22 cellular contexts compared by ENCODE assay signal in the genomic region with DNA sequence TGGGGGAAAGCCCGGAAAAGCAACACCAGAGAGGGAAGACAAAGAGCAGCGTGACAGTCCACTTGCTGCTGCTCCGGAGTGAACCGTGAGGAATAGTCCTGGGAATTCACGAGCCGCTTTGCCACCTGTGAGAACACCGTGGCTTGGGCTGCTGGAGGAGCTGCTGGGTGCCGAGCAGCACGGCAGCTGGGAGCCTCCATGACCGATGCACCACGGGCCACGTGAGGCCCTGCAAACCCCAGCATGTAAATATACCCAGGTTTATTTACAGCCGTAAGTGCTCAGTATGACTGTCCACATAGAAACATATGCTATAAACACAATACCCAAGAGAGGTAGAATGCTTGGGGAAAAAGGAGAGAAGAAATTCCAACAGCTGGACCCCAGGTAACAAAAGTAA.
"Had no signal": no experiment of that assay in that cellular context is flagged by ENCODE, and none has a peak within 500 bp of the region (broad histone marks: within the 10 kb centered on the region; RNA-seq: fewer than 3 reads in every experiment).

No MANE protein-coding gene starts in this region.

- H3K27me3 Mint-ChIP-seq: activated CD4-positive, alpha-beta memory T cell treated with anti-CD3 and anti-CD28 coated beads, Interleukin-2, amount 10 ng/mL, durations not matched to agents 7 days and 5 days; activated CD4-positive, alpha-beta T cell treated with anti-CD3 and anti-CD28 coated beads, Interleukin-2, amount 10 ng/mL, durations not matched to agents 7 days and 5 days had no signal

- H3K9me3 Mint-ChIP-seq: activated CD4-positive, alpha-beta memory T cell treated with anti-CD3 and anti-CD28 coated beads, Interleukin-2, amount 10 ng/mL, durations not matched to agents 7 days and 5 days; activated CD4-positive, alpha-beta T cell treated with anti-CD3 and anti-CD28 coated beads, Interleukin-2, amount 10 ng/mL, durations not matched to agents 7 days and 5 days; activated T-cell treated with anti-CD3 and anti-CD28 coated beads, Interleukin-2, amount 50 U/mL, for 24 hours had no signal

- H3K27ac ChIP-seq: breast epithelium, gastroesophageal sphincter, hepatocyte, ovary, psoas muscle, right atrium auricular region, transverse colon, uterus had no signal

- H3K4me3 ChIP-seq: breast epithelium, gastroesophageal sphincter, hepatocyte, ovary, psoas muscle, right atrium auricular region, testis, transverse colon, uterus had no signal

- H3K4me1 Mint-ChIP-seq: activated CD4-positive, alpha-beta memory T cell treated with anti-CD3 and anti-CD28 coated beads, Interleukin-2, amount 10 ng/mL, durations not matched to agents 7 days and 5 days; activated CD4-positive, alpha-beta T cell treated with anti-CD3 and anti-CD28 coated beads, Interleukin-2, amount 10 ng/mL, durations not matched to agents 7 days and 5 days had no signal

- DNase-seq: activated CD4-positive, alpha-beta memory T cell treated with anti-CD3 and anti-CD28 coated beads, Interleukin-2, amount 10 ng/mL, durations not matched to agents 7 days and 5 days; activated CD4-positive, alpha-beta T cell treated with anti-CD3 and anti-CD28 coated beads, Interleukin-2, amount 10 ng/mL, durations not matched to agents 7 days and 5 days; activated CD4-positive, CD25-positive, alpha-beta regulatory T cell treated with anti-CD3 and anti-CD28 coated beads, Interleukin-2, amount 50 U/mL, for 72 hours; activated CD8-positive, alpha-beta memory T cell treated with anti-CD3 and anti-CD28 coated beads, Interleukin-2, amount 50 U/mL, for 48 hours; activated naive CD4-positive, alpha-beta T cell; activated T-cell treated with anti-CD3 and anti-CD28 coated beads, Interleukin-2, amount 50 U/mL, for 24 hours; central memory CD4-positive, alpha-beta T cell; left cardiac atrium; left ventricle myocardium superior; naive B cell; ovary; psoas muscle; stimulated activated naive CD4-positive, alpha-beta T cell treated with Interleukin-2 at 50 U/mL for 16 hours; testis; transverse colon; uterus had no signal

- H3K36me3 ChIP-seq: breast epithelium, gastroesophageal sphincter, ovary, right atrium auricular region, transverse colon, uterus had no signal

- H3K9me3 ChIP-seq: breast epithelium, gastroesophageal sphincter, ovary, psoas muscle, right atrium auricular region, testis, transverse colon, uterus had no signal

- H3K4me1 ChIP-seq: breast epithelium, gastroesophageal sphincter, psoas muscle, right atrium auricular region, transverse colon, uterus had no signal

- H3K4me3 Mint-ChIP-seq: activated CD4-positive, alpha-beta memory T cell treated with anti-CD3 and anti-CD28 coated beads, Interleukin-2, amount 10 ng/mL, durations not matched to agents 7 days and 5 days; activated CD4-positive, alpha-beta T cell treated with anti-CD3 and anti-CD28 coated beads, Interleukin-2, amount 10 ng/mL, durations not matched to agents 7 days and 5 days; activated T-cell treated with anti-CD3 and anti-CD28 coated beads, Interleukin-2, amount 50 U/mL, for 24 hours; activated T-helper 17 cell treated with anti-CD3 and anti-CD28 coated beads, Interleukin-2, amount 50 U/mL, for 72 hours; naive B cell had no signal

- ATAC-seq: activated naive CD4-positive, alpha-beta T cell treated with anti-CD3 and anti-CD28 coated beads, Interleukin-2, amount 50 U/mL, for 72 hours; activated T-helper 17 cell treated with anti-CD3 and anti-CD28 coated beads, Interleukin-2, amount 50 U/mL, for 72 hours; gastroesophageal sphincter; left cardiac atrium; left ventricle myocardium superior; psoas muscle had no signal

- H3K27me3 ChIP-seq: breast epithelium, hepatocyte, ovary, right atrium auricular region, testis, transverse colon, uterus had no signal
